ENCODE assay signal across 1 cellular context in the genomic region with DNA sequence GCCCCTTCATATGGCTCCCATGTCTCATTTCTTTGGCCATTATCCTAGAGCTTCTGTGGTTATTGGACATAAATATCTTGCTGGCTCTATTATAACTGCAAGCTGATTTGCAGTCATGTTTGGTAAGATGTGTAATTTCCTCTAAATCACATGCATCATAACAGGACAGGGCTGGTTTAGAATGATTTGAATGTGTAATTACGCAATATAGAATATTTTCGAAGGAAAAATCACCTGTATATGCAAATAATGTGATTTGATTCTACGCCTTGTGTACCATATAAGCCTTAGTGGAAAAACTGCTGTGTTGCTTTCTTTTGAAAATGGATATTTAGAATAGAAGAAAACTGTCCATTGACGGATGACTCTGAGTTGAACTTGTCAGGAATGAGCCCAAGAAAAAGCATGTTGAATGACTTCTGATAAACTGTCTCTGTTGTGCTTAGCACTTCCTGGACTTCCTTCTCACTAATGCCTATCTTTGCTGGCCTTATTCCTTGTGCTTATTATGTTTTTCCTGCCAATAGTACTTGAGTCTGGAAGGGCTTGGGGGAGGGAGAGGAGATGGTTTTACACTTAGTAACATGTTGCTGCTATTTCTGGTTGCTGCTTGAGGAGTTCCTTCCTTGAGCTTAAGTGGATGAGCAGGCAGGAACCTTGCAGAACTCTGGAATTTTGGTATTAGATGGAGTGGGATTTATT.
TF ChIP-seq lines count a peak whose summit lies in the region.

No MANE protein-coding gene starts in this region.

TF ChIP-seq in HepG2, 621 proteins besides CTCF, POLR2A, EP300 and RAD21 (continued from another document):
- no peak for TF ChIP-seq KIAA2018 (CRISPR knock-in tag; IDR thresholded peaks at IDR 0.05; ENCODE audit: borderline replicate concordance)
- no peak for TF ChIP-seq ZNF432 (CRISPR knock-in tag; IDR thresholded peaks at IDR 0.05; ENCODE audit: borderline replicate concordance)
- no peak for TF ChIP-seq ZNF20 (CRISPR knock-in tag; IDR thresholded peaks at IDR 0.05)
